In genomic region chr14:49767473-49768300, GRCh38 we compare ENCODE assay signal across 8 cellular contexts. TPM values are rescaled to one million over a fixed set of nuclear protein-coding genes. Genes with fewer than 3 reads are reported as not detected.
DNase-seq lines count a peak whose midpoint lies in the region; ATAC-seq, FAIRE-seq and TF ChIP-seq lines count a peak whose summit lies in the region.

Gene KLHDC2 (plus strand): TSS chr14:49768153. CDS start chr14:49768469, 316 bp downstream.

- peak; percentile 87 for ATAC-seq in GM19328 (IDR thresholded peaks at IDR 0.05; ENCODE audit: unreplicated experiment)
- peak; percentile 84 for ATAC-seq in HG03469 (IDR thresholded peaks at IDR 0.05; ENCODE audit: unreplicated experiment)
- ATAC-seq in HepG2 = peak; percentile 83

- no peaks in the 10 kb centered on the region for H4K20me1 ChIP-seq in HepG2 (ENCODE audit: insufficient read depth, low read length)

- no peak for FAIRE-seq in HepG2 (lab: Jason Lieb, UNC)

- POLR2A ChIA-PET in activated CD4-positive, alpha-beta T cell treated with anti-CD3 and anti-CD28 coated beads, Interleukin-2, amount 10 ng/mL, durations not matched to agents 7 days and 5 days (lab: Charles Lee) = interaction anchor here (0.6 to 2.4 kb wide), 7 partner anchors 79 to 195 kb away, joined by 3 to 7 read pairs (median 4); partner anchors contain the start of genes DNAAF2, NEMF and POLE2
- POLR2A ChIA-PET in HepG2 (lab: Yijun Ruan, JAX) = interaction anchor here (0.5 to 6.5 kb wide), 24 partner anchors 9 to 181 kb away, joined by 3 to 76 read pairs (median 5); partner anchors contain the start of genes DNAAF2, KLHDC1, LRR1 and MGAT2

- no peaks in the 10 kb centered on the region for H3K9me3 ChIP-seq in HepG2 (ENCODE audit: low read length)

- peak within 1 kb of the TSS; percentile 99 for H3K4me2 ChIP-seq in HepG2 (ENCODE audit: low read depth, low read length)

- H3K36me3 ChIP-seq in HepG2 (replicated peaks in 1 of 2; ENCODE audit: control insufficient read depth in 1 of 2, insufficient read depth in 2 of 2, low read length in 2 of 2) = 0 out of 5 replicates have a peak, but pooled peaks cover 0 to 4% of the 10 kb centered on the region in 2 experiments

- H3K27ac ChIP-seq in HepG2 (ENCODE audit: extremely low read length, insufficient read depth, low read length) = peak within 1 kb of the TSS; percentile 99

- no peaks in the 10 kb centered on the region; a peak in 1 of 5 replicates for H3K27me3 ChIP-seq in HepG2 (ENCODE audit: control insufficient read depth in 1 of 2, insufficient read depth in 2 of 2, low read length in 2 of 2)

- intact Hi-C loops in CD14-positive monocyte (cut with micrococcal nuclease) (loop anchor here (5.0 to 10.0 kb wide), 5 partner anchors 80 to 305 kb away; partner anchors contain the start of genes DNAAF2 (in 1 of the 2), MGAT2 (in 1 of the 2), POLE2 (in 1 of the 2) and RPL36AL (in 1 of the 2)), HepG2 (cut with micrococcal nuclease; ENCODE audit: unreplicated experiment) (loop anchor here (1.0 to 2.0 kb wide), 2 partner anchors 75 to 133 kb away; partner anchors contain the start of gene KLHDC1)

- TF ChIP-seq RAD21 in HepG2 (CRISPR knock-in tag; IDR thresholded peaks at IDR 0.05) = no peak; the same call in 1 of the 2 replicates

- TF ChIP-seq POLR2A in HepG2 (IDR thresholded peaks at IDR 0.05; ENCODE audit: insufficient read depth in 1 of 2, low read depth in 2 of 2, low read length in 2 of 2) = peak; percentile 77 to 91

- H3K79me2 ChIP-seq in HepG2 (ENCODE audit: insufficient read depth, low read length) = peaks cover 41% of the 10 kb centered on the region

- peak within 1 kb of the TSS; percentile 76 to 99 (median 94) for H3K4me3 ChIP-seq in HepG2 (replicated peaks in 1 of 3; ENCODE audit: insufficient read depth in 1 of 3, low read depth in 2 of 3, low read length in 3 of 3)

- TF ChIP-seq CTCF in CD14-positive monocyte (IDR thresholded peaks at IDR 0.05) (peak; percentile 39), HepG2 (CRISPR knock-in tag; IDR thresholded peaks at IDR 0.05) (peak; percentile 73)

- 2% methylated on average over 11 of the region's 93 CpGs for WGBS in HepG2 (ENCODE audit: low lambda C conversion rate)

- no peaks in the 10 kb centered on the region for H3K9me3 Mint-ChIP-seq in CD14-positive monocyte
- H3K9me3 Mint-ChIP-seq in activated CD4-positive, alpha-beta T cell treated with anti-CD3 and anti-CD28 coated beads, Interleukin-2, amount 10 ng/mL, durations not matched to agents 7 days and 5 days = no peaks in the 10 kb centered on the region

- peaks cover 34% of the 10 kb centered on the region for H3K4me1 Mint-ChIP-seq in CD14-positive monocyte
- H3K4me1 Mint-ChIP-seq in activated CD4-positive, alpha-beta T cell treated with anti-CD3 and anti-CD28 coated beads, Interleukin-2, amount 10 ng/mL, durations not matched to agents 7 days and 5 days = peaks cover 36% of the 10 kb centered on the region

- TF ChIP-seq EP300 in HepG2 (IDR thresholded peaks at IDR 0.05; ENCODE audit: low read depth in 2 of 2, low read length in 2 of 2) (no peak), HepG2 (CRISPR knock-in tag; IDR thresholded peaks at IDR 0.05; ENCODE audit: borderline replicate concordance) (no peak)

- H3K4me1 ChIP-seq in HepG2 (ENCODE audit: insufficient read depth, low read length) = peaks cover 47% of the 10 kb centered on the region

- peaks cover 0 to 1% (median under 1%) of the 10 kb centered on the region in 3 donors for H3K27me3 Mint-ChIP-seq in CD14-positive monocyte (ENCODE audit: low read depth in 3 of 3)
- no peaks in the 10 kb centered on the region for H3K27me3 Mint-ChIP-seq in activated CD4-positive, alpha-beta T cell treated with anti-CD3 and anti-CD28 coated beads, Interleukin-2, amount 10 ng/mL, durations not matched to agents 7 days and 5 days

- peak within 1 kb of the TSS; percentile 37 for H2AFZ ChIP-seq in HepG2 (ENCODE audit: low read length)

- in situ Hi-C loops in HepG2 (cut with HindIII; ENCODE audit: extremely low pct_ligation_motif_present, low pct_unique_long_range_greater_than_20kb) = loop anchor here (5.0 to 10.0 kb wide), 2 partner anchors 73 to 135 kb away; partner anchors contain the start of gene KLHDC1

- CTCF ChIA-PET in activated CD4-positive, alpha-beta T cell treated with anti-CD3 and anti-CD28 coated beads, Interleukin-2, amount 10 ng/mL, durations not matched to agents 7 days and 5 days (lab: Charles Lee) = interaction anchor here (0.6 to 4.7 kb wide), 25 partner anchors 13 to 522 kb away, joined by 3 to 24 read pairs (median 3); partner anchors contain the start of genes DNAAF2, KLHDC1 and NEMF
- CTCF ChIA-PET in HepG2 (lab: Yijun Ruan, JAX; ENCODE audit: low intra/inter-chr PET ratio, low total read pairs) = no interaction called here

- H3K27ac Mint-ChIP-seq in CD14-positive monocyte = peak within 1 kb of the TSS; percentile 95 to 99 (median 98)
- peak within 1 kb of the TSS; percentile 99 for H3K27ac Mint-ChIP-seq in activated CD4-positive, alpha-beta T cell treated with anti-CD3 and anti-CD28 coated beads, Interleukin-2, amount 10 ng/mL, durations not matched to agents 7 days and 5 days

- peak within 1 kb of the TSS; percentile 98 for H3K9ac ChIP-seq in HepG2 (ENCODE audit: insufficient read depth, low read depth, low read length)

- BruUV-seq in HepG2 (replicated peaks; lab: Mats Ljungman, UMichigan) = TSS peak; percentile 82

- peak within 1 kb of the TSS; percentile 98 for H3K4me3 Mint-ChIP-seq in CD14-positive monocyte
- H3K4me3 Mint-ChIP-seq in activated CD4-positive, alpha-beta T cell treated with anti-CD3 and anti-CD28 coated beads, Interleukin-2, amount 10 ng/mL, durations not matched to agents 7 days and 5 days = peak within 1 kb of the TSS; percentile 92

- H3K36me3 Mint-ChIP-seq in CD14-positive monocyte = peaks cover 2% of the 10 kb centered on the region in 2 donors
- H3K36me3 Mint-ChIP-seq in activated CD4-positive, alpha-beta T cell treated with anti-CD3 and anti-CD28 coated beads, Interleukin-2, amount 10 ng/mL, durations not matched to agents 7 days and 5 days (ENCODE audit: low read depth) = peaks cover 4% of the 10 kb centered on the region

- peak; percentile 78 for DNase-seq in CD14-positive monocyte (ENCODE audit: low spot score)
- peak; percentile 78 for DNase-seq in NCI-H526 treated with DMSO at 0.1 percent for 48 hours (lab: John Stamatoyannopoulos, UW)
- DNase-seq in activated CD4-positive, alpha-beta T cell treated with anti-CD3 and anti-CD28 coated beads, Interleukin-2, amount 10 ng/mL, durations not matched to agents 7 days and 5 days = peak; percentile 88
- DNase-seq in dedifferentiated amniotic fluid mesenchymal stem cell (ENCODE audit: extremely low spot score) = peak; percentile 81
- peak; percentile 73 for DNase-seq in HepG2 (ENCODE audit: low spot score)
- peak; percentile 82 to 89 for DNase-seq in stimulated activated CD4-positive, alpha-beta T cell treated with anti-CD3 and anti-CD28 coated beads, Interleukin-2, amount 100 ng/mL, for 48 hours

TF ChIP-seq in HepG2, 621 proteins besides CTCF, POLR2A, EP300 and RAD21 (continues in another document):
- TF ChIP-seq ZBTB43 (CRISPR knock-in tag; conservative IDR thresholded peaks at IDR 0.05) = peak; percentile 54; the same call in 1 of the 2 replicates
- TF ChIP-seq SSRP1 (CRISPR knock-in tag; IDR thresholded peaks at IDR 0.05) = no peak
- peak; percentile 59 for TF ChIP-seq DR1 (CRISPR knock-in tag; IDR thresholded peaks at IDR 0.05)
- TF ChIP-seq MBNL3 (CRISPR knock-in tag; conservative IDR thresholded peaks at IDR 0.05) = no peak

RNA-seq across cellular contexts. Expression of gene KLHDC2, which starts in this region (rescaled TPM):
- polyA plus RNA-seq in CD14-positive monocyte (10 to 100 TPM; 43.1 to 45.9 TPM), HepG2 (2011; rRNA removed) (139 and 170 TPM in 2 replicates)
- total RNA-seq in activated CD4-positive, alpha-beta T cell treated with anti-CD3 and anti-CD28 coated beads, Interleukin-2, amount 10 ng/mL, durations not matched to agents 7 days and 5 days = 10 to 100 TPM; 28.7 to 31.5 TPM
- 80.3 and 95.5 TPM in 2 replicates for total RNA-seq in HepG2 (2016; rRNA removed; fragmentation: Illumina TruSeq; extraction: Trizol)
- 41.2 and 54.6 TPM in 2 replicates for total RNA-seq in HepG2 (2016; cell fraction: cytosol; rRNA removed; fragmentation: Illumina TruSeq; extraction: Trizol; ENCODE audit: low read depth)
- 84.5 and 96.7 TPM in 2 replicates for total RNA-seq in HepG2 (2016; cell fraction: insoluble cytoplasmic fraction; rRNA removed; fragmentation: Illumina TruSeq; extraction: Trizol)
- 76.7 and 86.6 TPM in 2 replicates for total RNA-seq in HepG2 (2016; cell fraction: membrane; rRNA removed; fragmentation: Illumina TruSeq; extraction: Trizol)
- 92.2 and 109 TPM in 2 replicates for total RNA-seq in HepG2 (2016; cell fraction: nucleus; rRNA removed; fragmentation: Illumina TruSeq; extraction: Trizol)
- 50.6 and 65.9 TPM in 2 replicates for polyA plus RNA-seq in HepG2 (2011; cell fraction: cytosol; rRNA removed)
- 291 and 350 TPM in 2 replicates for polyA plus RNA-seq in HepG2 (2011; cell fraction: nucleus; rRNA removed)
- polyA plus RNA-seq in HepG2 (2012) = 96.1 and 115 TPM in 2 replicates
- 26.0 and 31.8 TPM in 2 replicates for polyA plus RNA-seq in HepG2 (2016; cell fraction: cytosol; fragmentation: Illumina TruSeq; extraction: Trizol; ENCODE audit: low read depth)
- 64.1 and 66.6 TPM in 2 replicates for polyA plus RNA-seq in HepG2 (2016; cell fraction: insoluble cytoplasmic fraction; fragmentation: Illumina TruSeq; extraction: Trizol; ENCODE audit: low read depth)
- polyA plus RNA-seq in HepG2 (2016; cell fraction: membrane; fragmentation: Illumina TruSeq; extraction: Trizol; ENCODE audit: low read depth) = 40.0 and 41.5 TPM in 2 replicates
- 142 and 145 TPM in 2 replicates for polyA plus RNA-seq in HepG2 (2016; cell fraction: nucleus; fragmentation: Illumina TruSeq; extraction: Trizol; ENCODE audit: insufficient read depth, low read depth)
- polyA minus RNA-seq in HepG2 (2011; rRNA and poly(A)+ RNA removed; ENCODE audit: low replicate concordance) = 34.2 and 92.1 TPM in 2 replicates
- polyA minus RNA-seq in HepG2 (2011; cell fraction: cytosol; rRNA and poly(A)+ RNA removed) = 41.9 and 43.5 TPM in 2 replicates
- 188 and 199 TPM in 2 replicates for polyA minus RNA-seq in HepG2 (2011; cell fraction: nucleus; rRNA and poly(A)+ RNA removed)

Comparison
In these comparisons a context has a peak if more than half of its experiments do, and no peak if none do; other contexts are left out.
1. Peak in every context shown above with its lines: DNase-seq, ATAC-seq, H3K4me3 ChIP-seq and H3K27ac ChIP-seq.